Comparison of ENCODE assay signal across 26 cellular contexts in the genomic region with DNA sequence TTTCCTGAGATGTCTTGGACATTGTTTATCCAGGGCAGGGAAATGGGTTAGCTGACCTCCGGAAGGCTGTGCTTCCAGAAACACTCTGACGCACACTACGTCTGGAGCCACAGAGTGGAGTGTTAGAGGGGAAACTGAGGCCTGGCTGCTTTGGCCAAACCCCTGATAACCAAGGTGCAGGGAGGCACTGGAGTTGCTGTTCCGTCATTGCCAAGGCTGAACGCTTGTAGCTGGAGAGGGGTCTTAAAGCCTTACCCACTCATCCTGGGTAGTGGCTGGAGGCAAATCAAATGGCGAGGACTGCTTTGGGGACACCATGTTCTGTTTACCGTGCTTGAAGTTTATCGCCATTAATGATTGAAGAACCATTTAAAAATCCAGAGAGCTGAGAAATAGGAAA.
"Had no signal": no experiment of that assay in that cellular context is flagged by ENCODE, and none has a peak within 500 bp of the region (broad histone marks: within the 10 kb centered on the region; RNA-seq: fewer than 3 reads in every experiment).

No MANE protein-coding gene starts in this region.

- DNase-seq: colonic mucosa; effector CD8-positive, alpha-beta T cell; esophagus squamous epithelium; foreskin melanocyte; glutamatergic neuron; heart right ventricle; hippocampal formation; left ventricle myocardium superior; lower lobe of right lung; natural killer cell; occipital lobe; pancreas; retina; right lobe of liver; small intestine; stimulated activated CD4-positive, alpha-beta T cell treated with anti-CD3 and anti-CD28 coated beads, Interleukin-12 subunit alpha, Interleukin-12 subunit beta, amount 100 ng/mL, for 4 hours; stimulated activated CD4-positive, alpha-beta T cell treated with anti-CD3 and anti-CD28 coated beads, Interleukin-1b, Interleukin-23, amount 100 ng/mL, for 48 hours; stimulated activated CD4-positive, alpha-beta T cell treated with anti-CD3 and anti-CD28 coated beads, Interleukin-4, amount 100 ng/mL, for 1 hour; stimulated activated CD8-positive, alpha-beta memory T cell treated with anti-CD3 and anti-CD28 coated beads, Interleukin-4, amount 100 ng/mL, for 48 hours; stimulated activated naive CD4-positive, alpha-beta T cell; stimulated activated naive CD8-positive, alpha-beta T cell treated with anti-CD3 and anti-CD28 coated beads, Interleukin-15, amount 100 ng/mL, for 72 hours; thyroid gland had no signal

- H3K36me3 ChIP-seq: colonic mucosa, esophagus squamous epithelium, heart right ventricle, lower lobe of right lung, pancreas, right lobe of liver, thyroid gland had no signal

- H3K9me3 Mint-ChIP-seq: natural killer cell; stimulated activated naive CD8-positive, alpha-beta T cell treated with anti-CD3 and anti-CD28 coated beads, Interleukin-15, amount 100 ng/mL, for 72 hours had no signal

- H3K4me3 Mint-ChIP-seq: dendritic cell treated with granulocyte-macrophage colony-stimulating factor and Interleukin-4, amounts not matched to agents 40 ng/mL and 50 ng/mL, for 4 days; natural killer cell; stimulated activated naive CD8-positive, alpha-beta T cell treated with anti-CD3 and anti-CD28 coated beads, Interleukin-15, amount 100 ng/mL, for 72 hours; type B pancreatic cell had no signal

- H3K27me3 Mint-ChIP-seq: dendritic cell treated with granulocyte-macrophage colony-stimulating factor and Interleukin-4, amounts not matched to agents 40 ng/mL and 50 ng/mL, for 4 days; stimulated activated naive CD8-positive, alpha-beta T cell treated with anti-CD3 and anti-CD28 coated beads, Interleukin-15, amount 100 ng/mL, for 72 hours; type B pancreatic cell had no signal

- H3K36me3 Mint-ChIP-seq: natural killer cell had no signal

- H3K4me1 Mint-ChIP-seq: natural killer cell; stimulated activated naive CD8-positive, alpha-beta T cell treated with anti-CD3 and anti-CD28 coated beads, Interleukin-15, amount 100 ng/mL, for 72 hours had no signal

- H3K9me3 ChIP-seq: colonic mucosa, esophagus squamous epithelium, heart right ventricle, lower lobe of right lung, pancreas, right lobe of liver, thyroid gland had no signal

- H3K4me1 ChIP-seq: colonic mucosa, esophagus squamous epithelium, heart right ventricle, lower lobe of right lung, pancreas, right lobe of liver, thyroid gland had no signal

- H3K27ac ChIP-seq: colonic mucosa, esophagus squamous epithelium, heart right ventricle, lower lobe of right lung, pancreas, right lobe of liver, thyroid gland had no signal

- FAIRE-seq: endothelial cell of umbilical vein, keratinocyte, pancreas, small intestine had no signal

- H3K27me3 ChIP-seq: colonic mucosa, esophagus squamous epithelium, heart right ventricle, pancreas, right lobe of liver, thyroid gland had no signal

- ATAC-seq: heart right ventricle; left ventricle myocardium superior; lower lobe of right lung; natural killer cell; pancreas; right lobe of liver; stimulated activated naive CD8-positive, alpha-beta T cell treated with anti-CD3 and anti-CD28 coated beads, Interleukin-15, amount 100 ng/mL, for 72 hours had no signal

- H3K4me3 ChIP-seq: colonic mucosa, esophagus squamous epithelium, heart right ventricle, lower lobe of right lung, pancreas, right lobe of liver, thyroid gland had no signal

- H3K27ac Mint-ChIP-seq: dendritic cell treated with granulocyte-macrophage colony-stimulating factor and Interleukin-4, amounts not matched to agents 40 ng/mL and 50 ng/mL, for 4 days; natural killer cell; stimulated activated naive CD8-positive, alpha-beta T cell treated with anti-CD3 and anti-CD28 coated beads, Interleukin-15, amount 100 ng/mL, for 72 hours; type B pancreatic cell had no signal
